Comparison of ENCODE assay signal across 1 cellular context in genomic region chr4:8547108-8547911, GRCh38.
A peak's percentile ranks its signal among the peaks of the same experiment; 100 is the strongest.
TF ChIP-seq lines count a peak whose summit lies in the region.

No MANE protein-coding gene starts in this region.

TF ChIP-seq in K562, 482 proteins besides CTCF, POLR2A, EP300 and RAD21 (continued from another document and continues in another):
- TF ChIP-seq CEBPZ (IDR thresholded peaks at IDR 0.05; ENCODE audit: borderline replicate concordance, low read depth, low read length) (no peak), ZNF140 (CRISPR knock-in tag; IDR thresholded peaks at IDR 0.05) (no peak), EHMT2 (IDR thresholded peaks at IDR 0.05) (no peak; the same call in 1 of the 2 replicates), GTF2A2 (tag; IDR thresholded peaks at IDR 0.05) (no peak), ZNF436 (CRISPR knock-in tag; IDR thresholded peaks at IDR 0.05) (no peak), CBX2 (IDR thresholded peaks at IDR 0.05; ENCODE audit: insufficient read depth, low read length, poor library complexity, severe bottlenecking) (no peak), WHSC1 (IDR thresholded peaks at IDR 0.05; ENCODE audit: low read length) (no peak), POLR2G (IDR thresholded peaks at IDR 0.05; ENCODE audit: low read depth, low read length) (no peak), ZNF165 (CRISPR knock-in tag; IDR thresholded peaks at IDR 0.05; ENCODE audit: borderline replicate concordance) (no peak), ZNF695 (CRISPR knock-in tag; IDR thresholded peaks at IDR 0.05) (no peak), SMARCE1 (IDR thresholded peaks at IDR 0.05) (peak; percentile 81), NEUROD1 (IDR thresholded peaks at IDR 0.05; ENCODE audit: borderline replicate concordance, low read depth, low read length, partially characterized antibody) (peak; percentile 42), ESRRB (CRISPR knock-in tag; IDR thresholded peaks at IDR 0.05; ENCODE audit: borderline replicate concordance) (no peak), ZNF263 (CRISPR knock-in tag; IDR thresholded peaks at IDR 0.05; ENCODE audit: borderline replicate concordance) (no peak), ZBTB9 (CRISPR knock-in tag; IDR thresholded peaks at IDR 0.05) (no peak), CHD1 (IDR thresholded peaks at IDR 0.05; ENCODE audit: low read length) (no peak), L3MBTL2 (IDR thresholded peaks at IDR 0.05) (0 out of 2 replicates have a peak, but pooled peaks have one; percentile 44), ASH1L (IDR thresholded peaks at IDR 0.05; ENCODE audit: borderline replicate concordance, low read depth, partially characterized antibody) (no peak), TCF15 (CRISPR knock-in tag; IDR thresholded peaks at IDR 0.05) (no peak), TEAD4 (IDR thresholded peaks at IDR 0.05; ENCODE audit: low read length) (peak; percentile 33; the same call in 1 of the 2 replicates), TEAD4 (CRISPR knock-in tag; IDR thresholded peaks at IDR 0.05; ENCODE audit: borderline replicate concordance) (no peak), SAP30 (IDR thresholded peaks at IDR 0.05; ENCODE audit: borderline replicate concordance, insufficient read depth, low read depth, low read length, poor library complexity, severe bottlenecking) (no peak), FOSL1 (tag; conservative IDR thresholded peaks at IDR 0.05) (peak; percentile 72), ZNF124 (CRISPR knock-in tag; IDR thresholded peaks at IDR 0.05) (no peak), ZNF239 (CRISPR knock-in tag; IDR thresholded peaks at IDR 0.05) (no peak), BRCA1 (IDR thresholded peaks at IDR 0.05) (no peak), BRCA1 (CRISPR knock-in tag; IDR thresholded peaks at IDR 0.05) (no peak), GABPA (tag; conservative IDR thresholded peaks at IDR 0.05; ENCODE audit: low read depth) (peak; percentile 40), SMAD4 (CRISPR knock-in tag; conservative IDR thresholded peaks at IDR 0.05) (peak; percentile 66; the same call in 1 of the 2 replicates), NFYB (IDR thresholded peaks at IDR 0.05; ENCODE audit: extremely low read depth, insufficient read length) (no peak), KDM5B (IDR thresholded peaks at IDR 0.05; ENCODE audit: insufficient replicate concordance, low read depth, low read length) (no peak), ATF3 (IDR thresholded peaks at IDR 0.05) (peak; percentile 87), ATF3 (CRISPR knock-in tag; conservative IDR thresholded peaks at IDR 0.05) (no peak), POLR2AphosphoS5 (IDR thresholded peaks at IDR 0.05; ENCODE audit: control insufficient read depth, insufficient read depth, low read depth, low read length) (no peak), ZBTB17 (CRISPR knock-in tag; IDR thresholded peaks at IDR 0.05) (no peak), CTBP1 (IDR thresholded peaks at IDR 0.05; ENCODE audit: borderline replicate concordance) (peak; percentile 46), DPF2 (IDR thresholded peaks at IDR 0.05) (peak; percentile 90), HBP1 (CRISPR knock-in tag; IDR thresholded peaks at IDR 0.05) (no peak), FOXJ3 (CRISPR knock-in tag; IDR thresholded peaks at IDR 0.05) (no peak), BRD4 (IDR thresholded peaks at IDR 0.05) (no peak), SNIP1 (IDR thresholded peaks at IDR 0.05; ENCODE audit: low read depth) (no peak), NCOA2 (IDR thresholded peaks at IDR 0.05; ENCODE audit: partially characterized antibody in 2 of 2) (no peak), ZNF766 (CRISPR knock-in tag; conservative IDR thresholded peaks at IDR 0.05) (peak; percentile 63; the same call in 1 of the 2 replicates), ZNF431 (CRISPR knock-in tag; IDR thresholded peaks at IDR 0.05) (no peak), ZNF134 (CRISPR knock-in tag; conservative IDR thresholded peaks at IDR 0.05) (no peak), DACH1 (IDR thresholded peaks at IDR 0.05; ENCODE audit: partially characterized antibody) (peak; percentile 27), TCF7L2 (IDR thresholded peaks at IDR 0.05; ENCODE audit: low read depth, low read length) (no peak), RB1 (IDR thresholded peaks at IDR 0.05; ENCODE audit: low read depth) (no peak), PYGO2 (tag; IDR thresholded peaks at IDR 0.05) (no peak), ESRRA (IDR thresholded peaks at IDR 0.05; ENCODE audit: borderline replicate concordance, low read depth) (peak; percentile 55; the same call in 1 of the 2 replicates)
- TF ChIP-seq, protein P1, sequence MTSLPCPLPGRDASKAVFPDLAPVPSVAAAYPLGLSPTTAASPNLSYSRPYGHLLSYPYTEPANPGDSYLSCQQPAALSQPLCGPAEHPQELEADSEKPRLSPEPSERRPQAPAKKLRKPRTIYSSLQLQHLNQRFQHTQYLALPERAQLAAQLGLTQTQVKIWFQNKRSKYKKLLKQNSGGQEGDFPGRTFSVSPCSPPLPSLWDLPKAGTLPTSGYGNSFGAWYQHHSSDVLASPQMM (CRISPR knock-in tag; IDR thresholded peaks at IDR 0.05), result no peak
- TF ChIP-seq, protein P2, sequence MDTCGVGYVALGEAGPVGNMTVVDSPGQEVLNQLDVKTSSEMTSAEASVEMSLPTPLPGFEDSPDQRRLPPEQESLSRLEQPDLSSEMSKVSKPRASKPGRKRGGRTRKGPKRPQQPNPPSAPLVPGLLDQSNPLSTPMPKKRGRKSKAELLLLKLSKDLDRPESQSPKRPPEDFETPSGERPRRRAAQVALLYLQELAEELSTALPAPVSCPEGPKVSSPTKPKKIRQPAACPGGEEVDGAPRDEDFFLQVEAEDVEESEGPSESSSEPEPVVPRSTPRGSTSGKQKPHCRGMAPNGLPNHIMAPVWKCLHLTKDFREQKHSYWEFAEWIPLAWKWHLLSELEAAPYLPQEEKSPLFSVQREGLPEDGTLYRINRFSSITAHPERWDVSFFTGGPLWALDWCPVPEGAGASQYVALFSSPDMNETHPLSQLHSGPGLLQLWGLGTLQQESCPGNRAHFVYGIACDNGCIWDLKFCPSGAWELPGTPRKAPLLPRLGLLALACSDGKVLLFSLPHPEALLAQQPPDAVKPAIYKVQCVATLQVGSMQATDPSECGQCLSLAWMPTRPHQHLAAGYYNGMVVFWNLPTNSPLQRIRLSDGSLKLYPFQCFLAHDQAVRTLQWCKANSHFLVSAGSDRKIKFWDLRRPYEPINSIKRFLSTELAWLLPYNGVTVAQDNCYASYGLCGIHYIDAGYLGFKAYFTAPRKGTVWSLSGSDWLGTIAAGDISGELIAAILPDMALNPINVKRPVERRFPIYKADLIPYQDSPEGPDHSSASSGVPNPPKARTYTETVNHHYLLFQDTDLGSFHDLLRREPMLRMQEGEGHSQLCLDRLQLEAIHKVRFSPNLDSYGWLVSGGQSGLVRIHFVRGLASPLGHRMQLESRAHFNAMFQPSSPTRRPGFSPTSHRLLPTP (IDR thresholded peaks at IDR 0.05; ENCODE audit: borderline replicate concordance, extremely low read depth, insufficient read length), result no peak
- TF ChIP-seq, protein P3, sequence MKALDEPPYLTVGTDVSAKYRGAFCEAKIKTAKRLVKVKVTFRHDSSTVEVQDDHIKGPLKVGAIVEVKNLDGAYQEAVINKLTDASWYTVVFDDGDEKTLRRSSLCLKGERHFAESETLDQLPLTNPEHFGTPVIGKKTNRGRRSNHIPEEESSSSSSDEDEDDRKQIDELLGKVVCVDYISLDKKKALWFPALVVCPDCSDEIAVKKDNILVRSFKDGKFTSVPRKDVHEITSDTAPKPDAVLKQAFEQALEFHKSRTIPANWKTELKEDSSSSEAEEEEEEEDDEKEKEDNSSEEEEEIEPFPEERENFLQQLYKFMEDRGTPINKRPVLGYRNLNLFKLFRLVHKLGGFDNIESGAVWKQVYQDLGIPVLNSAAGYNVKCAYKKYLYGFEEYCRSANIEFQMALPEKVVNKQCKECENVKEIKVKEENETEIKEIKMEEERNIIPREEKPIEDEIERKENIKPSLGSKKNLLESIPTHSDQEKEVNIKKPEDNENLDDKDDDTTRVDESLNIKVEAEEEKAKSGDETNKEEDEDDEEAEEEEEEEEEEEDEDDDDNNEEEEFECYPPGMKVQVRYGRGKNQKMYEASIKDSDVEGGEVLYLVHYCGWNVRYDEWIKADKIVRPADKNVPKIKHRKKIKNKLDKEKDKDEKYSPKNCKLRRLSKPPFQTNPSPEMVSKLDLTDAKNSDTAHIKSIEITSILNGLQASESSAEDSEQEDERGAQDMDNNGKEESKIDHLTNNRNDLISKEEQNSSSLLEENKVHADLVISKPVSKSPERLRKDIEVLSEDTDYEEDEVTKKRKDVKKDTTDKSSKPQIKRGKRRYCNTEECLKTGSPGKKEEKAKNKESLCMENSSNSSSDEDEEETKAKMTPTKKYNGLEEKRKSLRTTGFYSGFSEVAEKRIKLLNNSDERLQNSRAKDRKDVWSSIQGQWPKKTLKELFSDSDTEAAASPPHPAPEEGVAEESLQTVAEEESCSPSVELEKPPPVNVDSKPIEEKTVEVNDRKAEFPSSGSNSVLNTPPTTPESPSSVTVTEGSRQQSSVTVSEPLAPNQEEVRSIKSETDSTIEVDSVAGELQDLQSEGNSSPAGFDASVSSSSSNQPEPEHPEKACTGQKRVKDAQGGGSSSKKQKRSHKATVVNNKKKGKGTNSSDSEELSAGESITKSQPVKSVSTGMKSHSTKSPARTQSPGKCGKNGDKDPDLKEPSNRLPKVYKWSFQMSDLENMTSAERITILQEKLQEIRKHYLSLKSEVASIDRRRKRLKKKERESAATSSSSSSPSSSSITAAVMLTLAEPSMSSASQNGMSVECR (CRISPR knock-in tag; IDR thresholded peaks at IDR 0.05), result no peak
- TF ChIP-seq, protein P4, sequence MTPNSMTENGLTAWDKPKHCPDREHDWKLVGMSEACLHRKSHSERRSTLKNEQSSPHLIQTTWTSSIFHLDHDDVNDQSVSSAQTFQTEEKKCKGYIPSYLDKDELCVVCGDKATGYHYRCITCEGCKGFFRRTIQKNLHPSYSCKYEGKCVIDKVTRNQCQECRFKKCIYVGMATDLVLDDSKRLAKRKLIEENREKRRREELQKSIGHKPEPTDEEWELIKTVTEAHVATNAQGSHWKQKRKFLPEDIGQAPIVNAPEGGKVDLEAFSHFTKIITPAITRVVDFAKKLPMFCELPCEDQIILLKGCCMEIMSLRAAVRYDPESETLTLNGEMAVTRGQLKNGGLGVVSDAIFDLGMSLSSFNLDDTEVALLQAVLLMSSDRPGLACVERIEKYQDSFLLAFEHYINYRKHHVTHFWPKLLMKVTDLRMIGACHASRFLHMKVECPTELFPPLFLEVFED (CRISPR knock-in tag; conservative IDR thresholded peaks at IDR 0.05), result no peak
- TF ChIP-seq, protein P5, sequence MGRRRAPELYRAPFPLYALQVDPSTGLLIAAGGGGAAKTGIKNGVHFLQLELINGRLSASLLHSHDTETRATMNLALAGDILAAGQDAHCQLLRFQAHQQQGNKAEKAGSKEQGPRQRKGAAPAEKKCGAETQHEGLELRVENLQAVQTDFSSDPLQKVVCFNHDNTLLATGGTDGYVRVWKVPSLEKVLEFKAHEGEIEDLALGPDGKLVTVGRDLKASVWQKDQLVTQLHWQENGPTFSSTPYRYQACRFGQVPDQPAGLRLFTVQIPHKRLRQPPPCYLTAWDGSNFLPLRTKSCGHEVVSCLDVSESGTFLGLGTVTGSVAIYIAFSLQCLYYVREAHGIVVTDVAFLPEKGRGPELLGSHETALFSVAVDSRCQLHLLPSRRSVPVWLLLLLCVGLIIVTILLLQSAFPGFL (CRISPR knock-in tag; IDR thresholded peaks at IDR 0.05), result 0 out of 2 replicates have a peak, but pooled peaks have one; percentile 5
